22 cellular contexts compared by ENCODE assay signal in genomic region chr1:94966033-94966432, GRCh38.
"Had no signal": no experiment of that assay in that cellular context is flagged by ENCODE, and none has a peak within 500 bp of the region (broad histone marks: within the 10 kb centered on the region; RNA-seq: fewer than 3 reads in every experiment).

No MANE protein-coding gene starts in this region.

- FAIRE-seq: keratinocyte, pancreas, small intestine had no signal

- H3K27me3 Mint-ChIP-seq: naive thymus-derived CD8-positive, alpha-beta T cell; progenitor cell of endocrine pancreas; stimulated activated naive B cell treated with anti-CD40 and anti-IgM and Interleukin-4, amounts not matched to agents 10 μg/mL and 1 μg/mL and 100 μg/mL, for 72 hours; stimulated activated naive CD8-positive, alpha-beta T cell treated with anti-CD3 and anti-CD28 coated beads, Interleukin-15, Interleukin-2, amounts not matched to agents 100 ng/mL and 50 ng/mL, for 24 hours had no signal

- ATAC-seq: gastrocnemius medialis; left ventricle myocardium superior; lower lobe of right lung; naive thymus-derived CD8-positive, alpha-beta T cell; pancreas; right lobe of liver; stimulated activated naive B cell treated with anti-CD40 and anti-IgM and Interleukin-4, amounts not matched to agents 10 μg/mL and 1 μg/mL and 100 μg/mL, for 72 hours; upper lobe of right lung had no signal

- H3K27ac Mint-ChIP-seq: progenitor cell of endocrine pancreas; stimulated activated naive B cell treated with anti-CD40 and anti-IgM and Interleukin-4, amounts not matched to agents 10 μg/mL and 1 μg/mL and 100 μg/mL, for 72 hours; stimulated activated naive CD8-positive, alpha-beta T cell treated with anti-CD3 and anti-CD28 coated beads, Interleukin-15, Interleukin-2, amounts not matched to agents 100 ng/mL and 50 ng/mL, for 24 hours had no signal

- H3K36me3 Mint-ChIP-seq: naive thymus-derived CD8-positive, alpha-beta T cell; stimulated activated naive B cell treated with anti-CD40 and anti-IgM and Interleukin-4, amounts not matched to agents 10 μg/mL and 1 μg/mL and 100 μg/mL, for 72 hours had no signal

- H3K9me3 Mint-ChIP-seq: naive thymus-derived CD8-positive, alpha-beta T cell; stimulated activated naive B cell treated with anti-CD40 and anti-IgM and Interleukin-4, amounts not matched to agents 10 μg/mL and 1 μg/mL and 100 μg/mL, for 72 hours; stimulated activated naive CD8-positive, alpha-beta T cell treated with anti-CD3 and anti-CD28 coated beads, Interleukin-15, Interleukin-2, amounts not matched to agents 100 ng/mL and 50 ng/mL, for 24 hours had no signal

- H3K4me3 Mint-ChIP-seq: naive thymus-derived CD8-positive, alpha-beta T cell; stimulated activated naive B cell treated with anti-CD40 and anti-IgM and Interleukin-4, amounts not matched to agents 10 μg/mL and 1 μg/mL and 100 μg/mL, for 72 hours; stimulated activated naive CD8-positive, alpha-beta T cell treated with anti-CD3 and anti-CD28 coated beads, Interleukin-15, Interleukin-2, amounts not matched to agents 100 ng/mL and 50 ng/mL, for 24 hours had no signal

- DNase-seq: colonic mucosa; dermis blood vessel endothelial cell; effector memory CD4-positive, alpha-beta T cell; erythroblast; esophagus squamous epithelium; gastrocnemius medialis; head of caudate nucleus; left ventricle myocardium superior; lower lobe of right lung; naive thymus-derived CD8-positive, alpha-beta T cell; occipital lobe; pancreas; right lobe of liver; small intestine; stimulated activated CD4-positive, alpha-beta T cell treated with anti-CD3 and anti-CD28 coated beads, Interleukin-15, amount 100 ng/mL, for 24 hours; stimulated activated CD4-positive, alpha-beta T cell treated with anti-CD3 and anti-CD28 coated beads, Interleukin-2, amount 100 ng/mL, for 48 hours; stimulated activated naive B cell treated with anti-CD40 and anti-IgM and Interleukin-4, amounts not matched to agents 10 μg/mL and 1 μg/mL and 100 μg/mL, for 72 hours; transverse colon; upper lobe of right lung had no signal
